In the genomic region with DNA sequence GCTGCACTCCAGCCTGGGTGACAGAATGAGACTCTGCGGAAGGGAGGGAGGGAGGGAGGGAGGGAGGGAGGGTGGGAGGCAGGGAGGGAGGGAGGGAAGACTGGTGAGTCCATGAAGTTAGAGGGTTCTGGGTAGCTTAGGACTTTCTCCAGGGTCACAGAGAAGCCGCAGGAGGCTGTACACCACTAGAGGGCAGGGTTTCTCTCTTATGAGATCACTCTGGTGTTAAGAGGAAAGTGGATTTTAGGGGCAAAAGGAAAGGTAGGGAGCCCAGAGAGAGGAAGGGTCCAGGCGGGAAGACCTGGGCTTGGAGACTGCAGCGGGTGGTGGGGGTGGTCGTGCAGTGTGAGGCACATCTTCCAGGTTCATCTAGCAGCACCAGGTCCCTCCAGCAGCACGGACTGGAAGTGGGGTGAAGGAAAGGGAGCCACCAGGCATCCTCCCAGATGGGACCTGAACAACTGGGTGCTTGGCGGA, we compare ENCODE assay signal across 8 cellular contexts.
DNase-seq lines count a peak whose midpoint lies in the region; ATAC-seq and TF ChIP-seq lines count a peak whose summit lies in the region.

No MANE protein-coding gene starts in this region.

- peak; percentile 86 for TF ChIP-seq CTCF in astrocyte of the spinal cord (IDR thresholded peaks at IDR 0.05; ENCODE audit: low read depth, low read length)

- no peaks in the 10 kb centered on the region for H3K9me3 ChIP-seq in NT2/D1 (ENCODE audit: insufficient read depth, low read length)
- H3K9me3 ChIP-seq in iPS-15b (ENCODE audit: control insufficient read depth, insufficient read depth, low read length), result no peaks in the 10 kb centered on the region

- H3K36me3 ChIP-seq in NT2/D1 (ENCODE audit: insufficient read depth, insufficient read length, low read length), result peaks cover 3% of the 10 kb centered on the region
- H3K36me3 ChIP-seq in iPS-15b (ENCODE audit: control insufficient read depth, insufficient read depth, low read length), result no peaks in the 10 kb centered on the region

- no peak overlapping the region for H3K4me3 ChIP-seq in NT2/D1 (ENCODE audit: insufficient read length, low read depth)
- no peak overlapping the region for H3K4me3 ChIP-seq in astrocyte of the spinal cord (ENCODE audit: low read depth, low read length)
- peak overlapping the region; percentile 12 for H3K4me3 ChIP-seq in iPS-15b (ENCODE audit: low read depth, low read length)

- in situ Hi-C loops in astrocyte of the spinal cord (cut with HindIII; ENCODE audit: low sequenced_read_pairs), result no loop called here

- H3K27me3 ChIP-seq in NT2/D1 (ENCODE audit: insufficient read depth, insufficient read length) (no peaks in the 10 kb centered on the region), iPS-15b (ENCODE audit: control insufficient read depth, insufficient read depth, low read length) (no peaks in the 10 kb centered on the region)

- peak overlapping the region; percentile 61 for H3K9ac ChIP-seq in NT2/D1 (ENCODE audit: insufficient read length, low read depth)
- H3K9ac ChIP-seq in iPS-15b (ENCODE audit: low read depth, low read length), result no peak overlapping the region

- DNase-seq in DMS153 treated with DMSO at 0.1 percent for 48 hours (lab: John Stamatoyannopoulos, UW; ENCODE audit: unreplicated experiment) (peak; percentile 74), HPDE6-E6E7 (ENCODE audit: extremely low spot score) (peak; percentile 61), NT2/D1 (ENCODE audit: low read depth, low spot score) (peak; percentile 84), astrocyte of the spinal cord (ENCODE audit: low read depth, low spot score) (peak; percentile 80), NCI-H187 (lab: John Stamatoyannopoulos, UW) (no peak)
- DNase-seq in stimulated activated CD4-positive, alpha-beta T cell treated with anti-CD3 and anti-CD28 coated beads, Interleukin-2, amount 100 ng/mL, for 24 hours, result peak; percentile 23 to 39

- peaks cover 35% of the 10 kb centered on the region for H3K4me1 ChIP-seq in NT2/D1 (ENCODE audit: insufficient read depth, insufficient read length)
- H3K4me1 ChIP-seq in iPS-15b (ENCODE audit: control insufficient read depth, insufficient read depth, low read length), result peaks cover 19% of the 10 kb centered on the region

- ATAC-seq in GM18858 (IDR thresholded peaks at IDR 0.05; ENCODE audit: unreplicated experiment), result no peak

Comparison
In these comparisons a context has a peak if more than half of its experiments do, and no peak if none do; other contexts are left out.
1. DNase-seq: peak in DMS153 treated with DMSO at 0.1 percent for 48 hours (single experiment), HPDE6-E6E7 (single experiment), NT2/D1 (single experiment), astrocyte of the spinal cord (single experiment) and stimulated activated CD4-positive, alpha-beta T cell treated with anti-CD3 and anti-CD28 coated beads, Interleukin-2, amount 100 ng/mL, for 24 hours (2 of 2); none in NCI-H187 (0 of 2).